25 cellular contexts compared by ENCODE assay signal in the genomic region with DNA sequence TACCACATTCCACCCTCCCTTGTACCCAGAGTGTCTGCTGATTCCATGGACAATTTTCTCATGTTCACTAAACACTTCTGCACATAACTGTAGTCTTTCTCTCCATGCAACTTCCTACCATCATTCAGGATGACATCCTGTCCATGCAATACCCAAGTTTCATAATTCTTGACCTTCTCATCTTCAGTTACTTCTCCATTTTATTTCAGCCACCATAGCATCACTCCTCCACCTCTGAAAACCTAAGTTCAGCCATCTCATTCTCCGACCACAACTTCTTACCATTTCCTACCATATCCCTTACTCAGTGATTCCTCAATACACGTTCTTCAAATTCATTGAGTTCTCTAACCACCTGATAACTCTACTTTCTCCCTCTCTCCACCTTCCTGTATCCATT.
"Had no signal": no experiment of that assay in that cellular context is flagged by ENCODE, and none has a peak within 500 bp of the region (broad histone marks: within the 10 kb centered on the region; RNA-seq: fewer than 3 reads in every experiment).

No MANE protein-coding gene starts in this region.

- H3K9me3 ChIP-seq: transverse colon had no signal

- FAIRE-seq: islet of Langerhans, small intestine, urothelium cell line had no signal

- DNase-seq: activated B cell treated with CpG ODN at 0.5 μM for 24 hours; activated CD4-positive, alpha-beta T cell treated with anti-CD3 and anti-CD28 coated beads for 36 hours; activated CD4-positive, alpha-beta T cell treated with anti-CD3 and anti-CD28 coated beads, Interleukin-2, amount 50 U/mL, for 4 hours; activated CD8-positive, alpha-beta memory T cell treated with anti-CD3 and anti-CD28 coated beads for 24 hours; activated CD8-positive, alpha-beta memory T cell treated with anti-CD3 and anti-CD28 coated beads, Interleukin-2, amount 50 U/mL, for 4 hours; activated naive CD4-positive, alpha-beta T cell treated with Interleukin-2 at 50 U/mL for 16 hours; activated naive CD8-positive, alpha-beta T cell treated with anti-CD3 and anti-CD28 coated beads, Interleukin-2, amount 10 ng/mL, durations not matched to agents 7 days and 5 days; activated T-cell treated with anti-CD3 and anti-CD28 coated beads, Interleukin-2, amount 50 U/mL, for 4 hours; amniotic stem cell; cortex of kidney; heart left ventricle; left cardiac atrium; nephron progenitor cell; occipital lobe; posterior cingulate gyrus; small intestine; stimulated activated CD4-positive, alpha-beta T cell treated with anti-CD3 and anti-CD28 coated beads, Interleukin-2, amount 100 ng/mL, for 24 hours; T1000; transverse colon had no signal

- H3K27ac ChIP-seq: epithelial cell of prostate, gastroesophageal sphincter, heart left ventricle, transverse colon had no signal

- H3K4me3 ChIP-seq: gastroesophageal sphincter, heart left ventricle, transverse colon had no signal

- ATAC-seq: activated CD4-positive, alpha-beta T cell treated with anti-CD3 and anti-CD28 coated beads for 36 hours; activated T-cell treated with anti-CD3 and anti-CD28 coated beads, Interleukin-2, amount 50 U/mL, for 4 hours; gastroesophageal sphincter; heart left ventricle; left cardiac atrium; sciatic nerve; stimulated activated effector memory CD8-positive, alpha-beta T cell treated with anti-CD3 and anti-CD28 coated beads, Interleukin-12 subunit alpha, Interleukin-12 subunit beta, amount 100 ng/mL, for 72 hours had no signal

- H3K27me3 ChIP-seq: heart left ventricle, transverse colon had no signal

- H3K4me1 ChIP-seq: gastroesophageal sphincter, heart left ventricle, transverse colon had no signal

- H3K36me3 ChIP-seq: gastroesophageal sphincter, heart left ventricle, transverse colon had no signal
